Comparison of ENCODE assay signal across 8 cellular contexts in the genomic region with DNA sequence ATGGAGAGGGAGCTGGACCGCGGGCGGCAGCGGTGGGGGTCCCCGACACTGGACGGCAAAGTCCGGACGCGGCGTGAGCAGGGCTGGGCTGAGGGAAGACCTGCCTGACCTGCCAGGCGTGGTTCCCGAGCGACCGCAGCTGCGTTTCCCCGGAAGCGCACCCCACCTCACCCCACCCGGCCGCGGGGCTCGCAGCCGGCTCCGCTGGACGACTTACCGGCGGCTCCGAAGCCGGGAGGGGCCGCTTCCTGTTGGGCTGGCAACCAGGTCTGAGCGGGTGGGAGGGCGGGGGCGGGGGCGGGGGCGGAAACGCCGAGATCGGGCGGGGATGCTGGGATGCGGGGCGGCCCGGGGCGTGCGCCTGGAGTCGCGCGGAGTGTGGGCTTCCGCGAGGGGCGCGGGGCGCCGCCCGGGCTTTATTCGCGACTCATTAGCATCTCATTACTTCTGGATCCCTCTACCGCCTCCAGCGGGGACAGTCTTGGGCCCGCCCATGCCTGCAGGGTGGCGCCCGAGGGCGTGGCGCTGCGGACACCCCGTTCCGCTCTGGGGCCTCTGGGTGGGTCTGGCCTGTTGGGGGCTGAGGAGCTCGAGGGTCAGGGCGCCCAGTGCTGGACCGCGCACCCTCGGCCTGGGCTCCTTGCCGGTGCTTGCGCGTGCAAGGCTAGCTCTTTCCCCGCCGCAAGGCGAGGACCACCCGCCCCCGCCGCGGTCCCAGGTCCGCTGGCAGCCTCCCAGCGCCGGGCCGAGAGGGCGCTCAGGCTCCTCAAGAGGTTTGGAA. TPM values are rescaled to one million over a fixed set of nuclear protein-coding genes. Genes with fewer than 3 reads are reported as not detected.
DNase-seq lines count a peak whose midpoint lies in the region; ATAC-seq and TF ChIP-seq lines count a peak whose summit lies in the region.

A gene with protein sequence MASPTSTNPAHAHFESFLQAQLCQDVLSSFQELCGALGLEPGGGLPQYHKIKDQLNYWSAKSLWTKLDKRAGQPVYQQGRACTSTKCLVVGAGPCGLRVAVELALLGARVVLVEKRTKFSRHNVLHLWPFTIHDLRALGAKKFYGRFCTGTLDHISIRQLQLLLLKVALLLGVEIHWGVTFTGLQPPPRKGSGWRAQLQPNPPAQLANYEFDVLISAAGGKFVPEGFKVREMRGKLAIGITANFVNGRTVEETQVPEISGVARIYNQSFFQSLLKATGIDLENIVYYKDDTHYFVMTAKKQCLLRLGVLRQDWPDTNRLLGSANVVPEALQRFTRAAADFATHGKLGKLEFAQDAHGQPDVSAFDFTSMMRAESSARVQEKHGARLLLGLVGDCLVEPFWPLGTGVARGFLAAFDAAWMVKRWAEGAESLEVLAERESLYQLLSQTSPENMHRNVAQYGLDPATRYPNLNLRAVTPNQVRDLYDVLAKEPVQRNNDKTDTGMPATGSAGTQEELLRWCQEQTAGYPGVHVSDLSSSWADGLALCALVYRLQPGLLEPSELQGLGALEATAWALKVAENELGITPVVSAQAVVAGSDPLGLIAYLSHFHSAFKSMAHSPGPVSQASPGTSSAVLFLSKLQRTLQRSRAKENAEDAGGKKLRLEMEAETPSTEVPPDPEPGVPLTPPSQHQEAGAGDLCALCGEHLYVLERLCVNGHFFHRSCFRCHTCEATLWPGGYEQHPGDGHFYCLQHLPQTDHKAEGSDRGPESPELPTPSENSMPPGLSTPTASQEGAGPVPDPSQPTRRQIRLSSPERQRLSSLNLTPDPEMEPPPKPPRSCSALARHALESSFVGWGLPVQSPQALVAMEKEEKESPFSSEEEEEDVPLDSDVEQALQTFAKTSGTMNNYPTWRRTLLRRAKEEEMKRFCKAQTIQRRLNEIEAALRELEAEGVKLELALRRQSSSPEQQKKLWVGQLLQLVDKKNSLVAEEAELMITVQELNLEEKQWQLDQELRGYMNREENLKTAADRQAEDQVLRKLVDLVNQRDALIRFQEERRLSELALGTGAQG (minus strand): TSS at position 271 of the 781 bp plus-strand sequence. CDS start 1,576 bp downstream, outside the sequence.

- H3K4me3 ChIP-seq in AG10803 (ENCODE audit: low read length) (peak within 1 kb of the TSS; percentile 92), endocrine pancreas (ENCODE audit: control insufficient read depth, insufficient read depth, low read length) (no peak within 1 kb of the TSS), mesodermal cell (ENCODE audit: extremely low read depth, insufficient read depth, low read length, poor library complexity, severe bottlenecking) (peak within 1 kb of the TSS; percentile 69)

- H3K9ac ChIP-seq in endocrine pancreas (ENCODE audit: control insufficient read depth, insufficient read depth, low read length) = peak within 1 kb of the TSS; percentile 96

- H3K36me3 ChIP-seq in endocrine pancreas (ENCODE audit: control insufficient read depth, insufficient read depth, low read length) (no peaks in the 10 kb centered on the region), mesodermal cell (ENCODE audit: control insufficient read depth, insufficient read depth, low read length) (peaks cover 34% of the 10 kb centered on the region)

- no peaks in the 10 kb centered on the region for H3K27me3 ChIP-seq in endocrine pancreas (ENCODE audit: control insufficient read depth, insufficient read depth, low read length)

- ATAC-seq in GM18873 (IDR thresholded peaks at IDR 0.05; ENCODE audit: low FRiP score, unreplicated experiment) (peak; percentile 57), HG03103 (IDR thresholded peaks at IDR 0.05; ENCODE audit: low read depth, unreplicated experiment) (peak; percentile 52)

- H3K9me3 ChIP-seq in endocrine pancreas (ENCODE audit: control insufficient read depth, low read length) = no peaks in the 10 kb centered on the region
- H3K9me3 ChIP-seq in mesodermal cell (ENCODE audit: control insufficient read depth, low read length) = no peaks in the 10 kb centered on the region

- 0% methylated on average over 39 to 55 of the region's 85 CpGs for WGBS in mesodermal cell (ENCODE audit: insufficient coverage in 2 of 2), 2 experiments

- H3K27ac ChIP-seq in mesodermal cell (ENCODE audit: low read depth, low read length, severe bottlenecking) = peak within 1 kb of the TSS; percentile 64

- DNase-seq in AG10803 (ENCODE audit: low read depth) (peak; percentile 67), NCI-H748 treated with DMSO at 0.1 percent for 48 hours (lab: John Stamatoyannopoulos, UW) (peak; percentile 38)
- peak; percentile 36 to 54 for DNase-seq in activated CD8-positive, alpha-beta memory T cell treated with anti-CD3 and anti-CD28 coated beads for 1 hour (ENCODE audit: extremely low read depth in 1 of 2, low read depth in 1 of 2)
- DNase-seq in stimulated activated CD8-positive, alpha-beta memory T cell treated with anti-CD3 and anti-CD28 coated beads, Interleukin-2, amount 100 ng/mL, for 48 hours (ENCODE audit: low read depth in 2 of 2) = peak; percentile 45 to 64

- TF ChIP-seq CTCF in AG10803 (conservative IDR thresholded peaks at IDR 0.05; ENCODE audit: low read length) = peak; percentile 40

- no peaks in the 10 kb centered on the region for H3K4me1 ChIP-seq in endocrine pancreas (ENCODE audit: control insufficient read depth, insufficient read depth, low read length)
- peaks cover 16% of the 10 kb centered on the region for H3K4me1 ChIP-seq in mesodermal cell (ENCODE audit: control insufficient read depth, insufficient read depth, low read length, poor library complexity, severe bottlenecking)

RNA-seq across cellular contexts. Expression of the gene that starts here (rescaled TPM):
- 77.3 TPM for polyA plus RNA-seq in mesodermal cell (2013, experiment 1 of 2)
- polyA plus RNA-seq in mesodermal cell (2013, experiment 2 of 2) = 65.5 TPM
